Comparison of ENCODE assay signal across 23 cellular contexts in genomic region chr10:61115874-61116273, GRCh38.
DNase-seq lines count a peak whose midpoint lies in the region; ATAC-seq, FAIRE-seq and TF ChIP-seq lines count a peak whose summit lies in the region.
"Had no signal": no experiment of that assay in that cellular context is flagged by ENCODE, and none has a peak within 500 bp of the region (broad histone marks: within the 10 kb centered on the region; RNA-seq: fewer than 3 reads in every experiment).

No MANE protein-coding gene starts in this region.

- no peaks in the 10 kb centered on the region for H3K36me3 ChIP-seq in DND-41 (ENCODE audit: insufficient read depth, low read length)
- H3K36me3 ChIP-seq in Loucy (ENCODE audit: insufficient read depth, low read length), result no peaks in the 10 kb centered on the region
- H3K36me3 ChIP-seq: BE2C, BLaER1 had no signal

- H3K79me2 ChIP-seq in DND-41 (ENCODE audit: insufficient read depth, low read length), result no peaks in the 10 kb centered on the region
- no peaks in the 10 kb centered on the region for H3K79me2 ChIP-seq in Loucy (ENCODE audit: insufficient read depth, low read length)

- no peak overlapping the region for H3K27ac ChIP-seq in DND-41 (ENCODE audit: low read length)
- H3K27ac ChIP-seq: BLaER1 had no signal

- no peaks in the 10 kb centered on the region for H3K9me3 ChIP-seq in DND-41 (ENCODE audit: insufficient read depth, low read length, severe bottlenecking)
- H3K9me3 ChIP-seq in Loucy (ENCODE audit: insufficient read depth, low read depth, low read length), result no peaks in the 10 kb centered on the region
- H3K9me3 ChIP-seq: BE2C, BLaER1 had no signal

- H3K4me3 Mint-ChIP-seq in activated T-cell treated with anti-CD3 and anti-CD28 coated beads, Interleukin-2, amount 50 U/mL, for 24 hours, result no peak overlapping the region
- H3K4me3 Mint-ChIP-seq: CD14-positive monocyte; CD4-positive, alpha-beta memory T cell; CD4-positive, CD25-positive, alpha-beta regulatory T cell; CD8-positive, alpha-beta memory T cell had no signal

- H3K4me3 ChIP-seq in DND-41 (ENCODE audit: low read depth in 1 of 2, low read length in 2 of 2) (no peak overlapping the region), Loucy (ENCODE audit: low read length, poor library complexity, severe bottlenecking) (peak overlapping the region; percentile 4)
- H3K4me3 ChIP-seq: BLaER1 had no signal

- H4K20me1 ChIP-seq in DND-41 (ENCODE audit: insufficient read depth, low read length), result no peaks in the 10 kb centered on the region
- H4K20me1 ChIP-seq in Loucy (ENCODE audit: insufficient read depth, low read length, poor library complexity, severe bottlenecking), result no peaks in the 10 kb centered on the region
- H4K20me1 ChIP-seq: BLaER1 had no signal

- no peak overlapping the region for H3K27ac Mint-ChIP-seq in activated T-cell treated with anti-CD3 and anti-CD28 coated beads, Interleukin-2, amount 50 U/mL, for 24 hours
- H3K27ac Mint-ChIP-seq: CD14-positive monocyte; CD4-positive, alpha-beta memory T cell; CD4-positive, CD25-positive, alpha-beta regulatory T cell; CD8-positive, alpha-beta memory T cell had no signal

- H3K9ac ChIP-seq in DND-41 (ENCODE audit: low read depth, low read length) (no peak overlapping the region), Loucy (ENCODE audit: low read depth, low read length, poor library complexity, severe bottlenecking) (no peak overlapping the region)
- H3K9ac ChIP-seq: BLaER1 had no signal

- H3F3A ChIP-seq in Loucy (ENCODE audit: low read depth), result no peaks in the 10 kb centered on the region

- H2AFZ ChIP-seq in DND-41 (ENCODE audit: low read depth, low read length) (no peak overlapping the region), Loucy (ENCODE audit: low read length) (no peak overlapping the region)

- FAIRE-seq in D721Med (lab: Jason Lieb, UNC), result no peak
- FAIRE-seq: A204.1, G401.6, GM12891, GM18507 had no signal

- no peaks in the 10 kb centered on the region for H3K36me3 Mint-ChIP-seq in activated T-cell treated with anti-CD3 and anti-CD28 coated beads, Interleukin-2, amount 50 U/mL, for 24 hours (ENCODE audit: low read depth)
- H3K36me3 Mint-ChIP-seq: CD14-positive monocyte; CD4-positive, alpha-beta memory T cell; CD4-positive, CD25-positive, alpha-beta regulatory T cell; CD8-positive, alpha-beta memory T cell had no signal

- in situ Hi-C loops in G401 (cut with HindIII; ENCODE audit: low sequenced_read_pairs), result no loop called here
- in situ Hi-C loops in GM13977 (cut with MboI; ENCODE audit: low pct_unique_long_range_greater_than_20kb, low sequenced_read_pairs, unreplicated experiment), result no loop called here

- peaks cover 2% of the 10 kb centered on the region for H3K4me1 Mint-ChIP-seq in activated T-cell treated with anti-CD3 and anti-CD28 coated beads, Interleukin-2, amount 50 U/mL, for 24 hours (ENCODE audit: low read depth)
- H3K4me1 Mint-ChIP-seq: CD14-positive monocyte; CD4-positive, alpha-beta memory T cell; CD4-positive, CD25-positive, alpha-beta regulatory T cell; CD8-positive, alpha-beta memory T cell had no signal

- no peak for TF ChIP-seq CTCF in DND-41 (IDR thresholded peaks at IDR 0.05; ENCODE audit: borderline replicate concordance, extremely low read depth, low read length, poor library complexity, severe bottlenecking)
- no peak for TF ChIP-seq CTCF in Loucy (conservative IDR thresholded peaks at IDR 0.05; ENCODE audit: low read length)
- no peak for TF ChIP-seq CTCF in GM13977 (IDR thresholded peaks at IDR 0.05; ENCODE audit: extremely low read depth, insufficient read depth, missing control alignments)
- no peak for TF ChIP-seq CTCF in D721Med (IDR thresholded peaks at IDR 0.05; ENCODE audit: insufficient read depth, missing control alignments)

- peak; percentile 50; the same call in 2 of the 3 replicates for ATAC-seq in DND-41 (ENCODE audit: insufficient read depth, low read depth)

- H3K4me1 ChIP-seq in DND-41 (ENCODE audit: insufficient read depth, low read length) (peaks cover 6% of the 10 kb centered on the region; the same call in 1 of the 2 replicates), Loucy (ENCODE audit: insufficient read depth, low read length, poor library complexity, severe bottlenecking) (peaks cover 23% of the 10 kb centered on the region)
- H3K4me1 ChIP-seq: BE2C, BLaER1 had no signal

- DNase-seq in DND-41 (no peak), G401 (ENCODE audit: low spot score) (peak; percentile 22), GM13977 (ENCODE audit: low spot score) (no peak), D721Med (ENCODE audit: insufficient read length, low spot score) (no peak)
- DNase-seq in activated T-cell treated with anti-CD3 and anti-CD28 coated beads, Interleukin-2, amount 50 U/mL, for 24 hours, result no peak
- DNase-seq: 8988T; ACHN; BE2C; C1 segment of cervical spinal cord; CD4-positive, alpha-beta memory T cell; CD4-positive, CD25-positive, alpha-beta regulatory T cell; CD8-positive, alpha-beta memory T cell; COR-L47; DMS79 treated with DMSO at 0.1 percent for 48 hours; EL; GF-D8 had no signal

- no peak overlapping the region for H3K4me2 ChIP-seq in DND-41 (ENCODE audit: insufficient read depth, low read length)
- H3K4me2 ChIP-seq in Loucy (ENCODE audit: low read depth, low read length, poor library complexity, severe bottlenecking), result peak overlapping the region; percentile 56
- H3K4me2 ChIP-seq: BLaER1 had no signal

- H3K27me3 ChIP-seq in DND-41 (ENCODE audit: insufficient read depth, low read length, poor library complexity) (no peaks in the 10 kb centered on the region), Loucy (ENCODE audit: insufficient read depth, low read length, poor library complexity, severe bottlenecking) (no peaks in the 10 kb centered on the region)
- H3K27me3 ChIP-seq: BE2C, BLaER1 had no signal

- peaks cover 3% of the 10 kb centered on the region for H3K9me3 Mint-ChIP-seq in activated T-cell treated with anti-CD3 and anti-CD28 coated beads, Interleukin-2, amount 50 U/mL, for 24 hours

- peaks cover 10% of the 10 kb centered on the region for H3K27me3 Mint-ChIP-seq in activated T-cell treated with anti-CD3 and anti-CD28 coated beads, Interleukin-2, amount 50 U/mL, for 24 hours
- H3K27me3 Mint-ChIP-seq: CD8-positive, alpha-beta memory T cell had no signal

- H3K9me2 ChIP-seq in Loucy (replicated peaks; ENCODE audit: low read depth, low read length), result no peaks in the 10 kb centered on the region
